ENCODE assay signal across 13 cellular contexts in genomic region chr19:4555657-4556561, GRCh38. TPM values are rescaled to one million over a fixed set of nuclear protein-coding genes. Genes with fewer than 3 reads are reported as not detected.
DNase-seq lines count a peak whose midpoint lies in the region; ATAC-seq and TF ChIP-seq lines count a peak whose summit lies in the region.
"Had no signal": no experiment of that assay in that cellular context is flagged by ENCODE, and none has a peak within 500 bp of the region (broad histone marks: within the 10 kb centered on the region; RNA-seq: fewer than 3 reads in every experiment).

No MANE protein-coding gene starts in this region.

- no peaks in the 10 kb centered on the region for H3K36me3 ChIP-seq in RWPE2 (ENCODE audit: low read depth)
- H3K36me3 ChIP-seq in neural progenitor cell = no peaks in the 10 kb centered on the region
- H3K36me3 ChIP-seq: pancreas had no signal

- no peaks in the 10 kb centered on the region for H3K27me3 ChIP-seq in RWPE2 (ENCODE audit: insufficient read depth, poor library complexity, severe bottlenecking)
- no peaks in the 10 kb centered on the region for H3K27me3 ChIP-seq in neural progenitor cell
- H3K27me3 ChIP-seq: pancreas had no signal

- no peak overlapping the region for H3K4me3 ChIP-seq in RWPE2 (ENCODE audit: severe bottlenecking)
- H3K4me3 ChIP-seq in neural progenitor cell = no peak overlapping the region
- H3K4me3 ChIP-seq: pancreas had no signal

- peaks cover 4% of the 10 kb centered on the region for H3K27me3 Mint-ChIP-seq in activated CD4-positive, alpha-beta memory T cell treated with anti-CD3 and anti-CD28 coated beads for 36 hours
- no peaks in the 10 kb centered on the region for H3K27me3 Mint-ChIP-seq in activated CD4-positive, alpha-beta memory T cell treated with anti-CD3 and anti-CD28 coated beads, Interleukin-2, amount 10 ng/mL, durations not matched to agents 7 days and 5 days
- H3K27me3 Mint-ChIP-seq in neural progenitor cell (ENCODE audit: insufficient read depth, low read depth) = no peaks in the 10 kb centered on the region

- peaks cover 3% of the 10 kb centered on the region for H3K79me2 ChIP-seq in neural progenitor cell (ENCODE audit: low read depth)

- H3K9me3 Mint-ChIP-seq in activated CD4-positive, alpha-beta memory T cell treated with anti-CD3 and anti-CD28 coated beads for 36 hours = no peaks in the 10 kb centered on the region
- no peaks in the 10 kb centered on the region for H3K9me3 Mint-ChIP-seq in activated CD4-positive, alpha-beta memory T cell treated with anti-CD3 and anti-CD28 coated beads, Interleukin-2, amount 10 ng/mL, durations not matched to agents 7 days and 5 days
- no peaks in the 10 kb centered on the region for H3K9me3 Mint-ChIP-seq in neural progenitor cell

- no peak overlapping the region for H2AFZ ChIP-seq in neural progenitor cell (replicated peaks)

- peaks cover 45% of the 10 kb centered on the region for H4K20me1 ChIP-seq in neural progenitor cell (ENCODE audit: low read depth)

- intact Hi-C loops in activated CD4-positive, alpha-beta memory T cell treated with anti-CD3 and anti-CD28 coated beads for 36 hours (cut with micrococcal nuclease) = no loop called here

- H3F3A ChIP-seq in neural progenitor cell (ENCODE audit: low read depth) = no peaks in the 10 kb centered on the region

- H3K27ac ChIP-seq in RWPE2 (ENCODE audit: poor library complexity, severe bottlenecking) (no peak overlapping the region), neural progenitor cell (no peak overlapping the region)
- H3K27ac ChIP-seq: HL-60, pancreas had no signal

- H3K9ac ChIP-seq in neural progenitor cell = no peak overlapping the region

- no peaks in the 10 kb centered on the region for H3K36me3 Mint-ChIP-seq in activated CD4-positive, alpha-beta memory T cell treated with anti-CD3 and anti-CD28 coated beads for 36 hours
- no peaks in the 10 kb centered on the region for H3K36me3 Mint-ChIP-seq in activated CD4-positive, alpha-beta memory T cell treated with anti-CD3 and anti-CD28 coated beads, Interleukin-2, amount 10 ng/mL, durations not matched to agents 7 days and 5 days (ENCODE audit: low read depth)
- peaks cover 16% of the 10 kb centered on the region for H3K36me3 Mint-ChIP-seq in neural progenitor cell
- H3K36me3 Mint-ChIP-seq: activated naive CD8-positive, alpha-beta T cell had no signal

- no peak overlapping the region for H3K4me2 ChIP-seq in neural progenitor cell

- peak; percentile 55 for ATAC-seq in RWPE2 (ENCODE audit: low read depth)
- ATAC-seq in HG03469 (IDR thresholded peaks at IDR 0.05; ENCODE audit: unreplicated experiment) = no peak

- H3K9me3 ChIP-seq in RWPE2 (ENCODE audit: severe bottlenecking) = no peaks in the 10 kb centered on the region
- H3K9me3 ChIP-seq in neural progenitor cell (ENCODE audit: low read depth) = no peaks in the 10 kb centered on the region
- H3K9me3 ChIP-seq: pancreas had no signal

- H3K27ac Mint-ChIP-seq in activated CD4-positive, alpha-beta memory T cell treated with anti-CD3 and anti-CD28 coated beads for 36 hours = no peak overlapping the region
- H3K27ac Mint-ChIP-seq in activated CD4-positive, alpha-beta memory T cell treated with anti-CD3 and anti-CD28 coated beads, Interleukin-2, amount 10 ng/mL, durations not matched to agents 7 days and 5 days = no peak overlapping the region
- no peak overlapping the region for H3K27ac Mint-ChIP-seq in neural progenitor cell
- H3K27ac Mint-ChIP-seq: activated naive CD8-positive, alpha-beta T cell had no signal

- TF ChIP-seq CTCF in RWPE2 (IDR thresholded peaks at IDR 0.05; ENCODE audit: poor library complexity, severe bottlenecking) (no peak), neural progenitor cell (IDR thresholded peaks at IDR 0.05) (no peak)

- peak; percentile 11 for DNase-seq in activated CD4-positive, alpha-beta memory T cell treated with anti-CD3 and anti-CD28 coated beads for 36 hours
- DNase-seq in activated CD4-positive, alpha-beta memory T cell treated with anti-CD3 and anti-CD28 coated beads, Interleukin-2, amount 10 ng/mL, durations not matched to agents 7 days and 5 days = no peak
- DNase-seq in RWPE2 (ENCODE audit: low spot score) = no peak
- no peak for DNase-seq in neural progenitor cell (ENCODE audit: low spot score)
- DNase-seq in stimulated activated naive CD4-positive, alpha-beta T cell (lab: John Stamatoyannopoulos, UW) = no peak
- DNase-seq: cortex of kidney, foreskin melanocyte, left ventricle myocardium superior, SHP77 treated with DMSO at 0.1 percent for 48 hours had no signal

- POLR2A ChIA-PET in activated CD4-positive, alpha-beta memory T cell treated with anti-CD3 and anti-CD28 coated beads for 36 hours (lab: Charles Lee) = no interaction called here
- POLR2A ChIA-PET in activated CD4-positive, alpha-beta memory T cell treated with anti-CD3 and anti-CD28 coated beads, Interleukin-2, amount 10 ng/mL, durations not matched to agents 7 days and 5 days (lab: Charles Lee) = no interaction called here

- H3K4me1 ChIP-seq in RWPE2 (ENCODE audit: insufficient read depth, poor library complexity, severe bottlenecking) (no peaks in the 10 kb centered on the region), neural progenitor cell (no peaks in the 10 kb centered on the region)
- H3K4me1 ChIP-seq: pancreas had no signal

- no peaks in the 10 kb centered on the region for H3K4me1 Mint-ChIP-seq in activated CD4-positive, alpha-beta memory T cell treated with anti-CD3 and anti-CD28 coated beads for 36 hours (ENCODE audit: low read depth)
- peaks cover 1% of the 10 kb centered on the region for H3K4me1 Mint-ChIP-seq in activated CD4-positive, alpha-beta memory T cell treated with anti-CD3 and anti-CD28 coated beads, Interleukin-2, amount 10 ng/mL, durations not matched to agents 7 days and 5 days
- peaks cover 2% of the 10 kb centered on the region for H3K4me1 Mint-ChIP-seq in neural progenitor cell

- H3K4me3 Mint-ChIP-seq in activated CD4-positive, alpha-beta memory T cell treated with anti-CD3 and anti-CD28 coated beads for 36 hours = no peak overlapping the region
- H3K4me3 Mint-ChIP-seq in activated CD4-positive, alpha-beta memory T cell treated with anti-CD3 and anti-CD28 coated beads, Interleukin-2, amount 10 ng/mL, durations not matched to agents 7 days and 5 days = no peak overlapping the region
- H3K4me3 Mint-ChIP-seq in neural progenitor cell = peak overlapping the region; percentile 58
- H3K4me3 Mint-ChIP-seq: activated naive CD8-positive, alpha-beta T cell had no signal

- CTCF ChIA-PET in activated CD4-positive, alpha-beta memory T cell treated with anti-CD3 and anti-CD28 coated beads for 36 hours (lab: Charles Lee) = interaction anchor here (1.3 to 1.9 kb wide), 4 partner anchors 11 to 80 kb away, joined by 4 to 8 read pairs (median 6); no protein-coding TSS in a partner anchor
- CTCF ChIA-PET in activated CD4-positive, alpha-beta memory T cell treated with anti-CD3 and anti-CD28 coated beads, Interleukin-2, amount 10 ng/mL, durations not matched to agents 7 days and 5 days (lab: Charles Lee) = interaction anchor here (1.3 kb wide), 1 partner anchor 9 kb away, joined by 7 read pairs; no protein-coding TSS in a partner anchor

RNA-seq across cellular contexts. Expression of gene SEMA6B, which starts 3.6 kb away (rescaled TPM):
- total RNA-seq in activated CD4-positive, alpha-beta memory T cell treated with anti-CD3 and anti-CD28 coated beads for 36 hours = under 1 TPM in 1 of 2 experiments, not detected in 1; 0.19 TPM
- not detected for total RNA-seq in activated CD4-positive, alpha-beta memory T cell treated with anti-CD3 and anti-CD28 coated beads, Interleukin-2, amount 10 ng/mL, durations not matched to agents 7 days and 5 days
- total RNA-seq in neural progenitor cell (ENCODE audit: low replicate concordance) = 22.6 and 82.3 TPM in 2 replicates

RNA-seq across cellular contexts. Expression of gene LRG1, which starts 16.1 kb away (rescaled TPM):
- under 1 TPM; 0.88 to 0.92 TPM for total RNA-seq in activated CD4-positive, alpha-beta memory T cell treated with anti-CD3 and anti-CD28 coated beads for 36 hours
- total RNA-seq in activated CD4-positive, alpha-beta memory T cell treated with anti-CD3 and anti-CD28 coated beads, Interleukin-2, amount 10 ng/mL, durations not matched to agents 7 days and 5 days = under 1 TPM; 0.15 to 0.18 TPM
- 0.19 TPM in 1 of 2 replicates, not detected in the other for total RNA-seq in neural progenitor cell (ENCODE audit: low replicate concordance)

RNA-seq across cellular contexts. Expression of gene PLIN5, which starts 20.9 kb away (rescaled TPM):
- under 1 TPM; 0.17 to 0.31 TPM for total RNA-seq in activated CD4-positive, alpha-beta memory T cell treated with anti-CD3 and anti-CD28 coated beads for 36 hours
- total RNA-seq in activated CD4-positive, alpha-beta memory T cell treated with anti-CD3 and anti-CD28 coated beads, Interleukin-2, amount 10 ng/mL, durations not matched to agents 7 days and 5 days = not detected
- total RNA-seq in neural progenitor cell (ENCODE audit: low replicate concordance) = 1.2 and 5.1 TPM in 2 replicates

RNA-seq across cellular contexts. Expression of gene PLIN4, which starts 37.6 kb away (rescaled TPM):
- under 1 TPM in 1 of 2 experiments, not detected in 1; 0.02 TPM for total RNA-seq in activated CD4-positive, alpha-beta memory T cell treated with anti-CD3 and anti-CD28 coated beads for 36 hours
- total RNA-seq in activated CD4-positive, alpha-beta memory T cell treated with anti-CD3 and anti-CD28 coated beads, Interleukin-2, amount 10 ng/mL, durations not matched to agents 7 days and 5 days = not detected
- total RNA-seq in neural progenitor cell (ENCODE audit: low replicate concordance) = 0.15 TPM in 1 of 2 replicates, not detected in the other

Comparison
In these comparisons a context has a peak if more than half of its experiments do, and no peak if none do; other contexts are left out.
1. RNA of gene SEMA6B, which starts 3.6 kb away (total RNA-seq): 22.6 to 82.3 TPM in neural progenitor cell; 0.19 TPM in activated CD4-positive, alpha-beta memory T cell treated with anti-CD3 and anti-CD28 coated beads for 36 hours and not detected in activated CD4-positive, alpha-beta memory T cell treated with anti-CD3 and anti-CD28 coated beads, Interleukin-2, amount 10 ng/mL, durations not matched to agents 7 days and 5 days; every median in the first group is over 10 times any median in the second.